8 cellular contexts compared by ENCODE assay signal in genomic region chr14:63745858-63746425, GRCh38. TPM values are rescaled to one million over a fixed set of nuclear protein-coding genes. Genes with fewer than 3 reads are reported as not detected.
A peak's percentile ranks its signal among the peaks of the same experiment; 100 is the strongest.
DNase-seq lines count a peak whose midpoint lies in the region; ATAC-seq and TF ChIP-seq lines count a peak whose summit lies in the region.

No MANE protein-coding gene starts in this region.

- peak; percentile 58 for ATAC-seq in GM21447 (IDR thresholded peaks at IDR 0.05; ENCODE audit: unreplicated experiment)
- ATAC-seq in HG03558 (IDR thresholded peaks at IDR 0.05; ENCODE audit: extremely low read depth, unreplicated experiment) = peak; percentile 58
- ATAC-seq in central memory CD8-positive, alpha-beta T cell (replicated peaks; ENCODE audit: extremely low read depth, poor library complexity, severe bottlenecking) = peak; percentile 43

- H3K27ac Mint-ChIP-seq in central memory CD8-positive, alpha-beta T cell (ENCODE audit: low read depth) = peak overlapping the region; percentile 4

- POLR2A ChIA-PET in GM10248 (lab: Yijun Ruan, JAX) = no interaction called here

- DNase-seq in GM10248 (ENCODE audit: extremely low spot score) = peak; percentile 27
- DNase-seq in central memory CD8-positive, alpha-beta T cell (ENCODE audit: low spot score in 2 of 2) = no peak
- no peak for DNase-seq in COLO668 (lab: John Stamatoyannopoulos, UW; ENCODE audit: unreplicated experiment)
- DNase-seq in stimulated activated CD4-positive, alpha-beta T cell treated with anti-CD3 and anti-CD28 coated beads, Interleukin-1b, Interleukin-23, amount 100 ng/mL, for 48 hours = no peak
- DNase-seq in cortex of kidney (lab: John Stamatoyannopoulos, UW) = no peak
- DNase-seq in HT-29 (ENCODE audit: low spot score) = no peak

- no peaks in the 10 kb centered on the region for H3K27me3 Mint-ChIP-seq in central memory CD8-positive, alpha-beta T cell

- no peak overlapping the region for H3K4me3 Mint-ChIP-seq in central memory CD8-positive, alpha-beta T cell

- CTCF ChIA-PET in GM10248 (lab: Yijun Ruan, JAX) = interaction anchor here (0.8 to 1.6 kb wide), 2 partner anchors 17 to 26 kb away, joined by 3 to 4 read pairs; no protein-coding TSS in a partner anchor

- TF ChIP-seq CTCF in GM10248 (IDR thresholded peaks at IDR 0.05; ENCODE audit: control extremely low read depth, extremely low read depth, low read depth, missing control alignments) = no peak

- H3K4me1 Mint-ChIP-seq in central memory CD8-positive, alpha-beta T cell = peaks cover 6% of the 10 kb centered on the region

- no peaks in the 10 kb centered on the region for H3K36me3 Mint-ChIP-seq in central memory CD8-positive, alpha-beta T cell (ENCODE audit: insufficient read depth)

- no peaks in the 10 kb centered on the region for H3K9me3 Mint-ChIP-seq in central memory CD8-positive, alpha-beta T cell

RNA-seq across cellular contexts. Expression of gene SGPP1, which starts 18.1 kb away (rescaled TPM):
- total RNA-seq in HT-29 (2014; rRNA removed; shearing (Covaris generic)) = 6.5 and 11.1 TPM in 2 replicates
